8 cellular contexts compared by ENCODE assay signal in the genomic region with DNA sequence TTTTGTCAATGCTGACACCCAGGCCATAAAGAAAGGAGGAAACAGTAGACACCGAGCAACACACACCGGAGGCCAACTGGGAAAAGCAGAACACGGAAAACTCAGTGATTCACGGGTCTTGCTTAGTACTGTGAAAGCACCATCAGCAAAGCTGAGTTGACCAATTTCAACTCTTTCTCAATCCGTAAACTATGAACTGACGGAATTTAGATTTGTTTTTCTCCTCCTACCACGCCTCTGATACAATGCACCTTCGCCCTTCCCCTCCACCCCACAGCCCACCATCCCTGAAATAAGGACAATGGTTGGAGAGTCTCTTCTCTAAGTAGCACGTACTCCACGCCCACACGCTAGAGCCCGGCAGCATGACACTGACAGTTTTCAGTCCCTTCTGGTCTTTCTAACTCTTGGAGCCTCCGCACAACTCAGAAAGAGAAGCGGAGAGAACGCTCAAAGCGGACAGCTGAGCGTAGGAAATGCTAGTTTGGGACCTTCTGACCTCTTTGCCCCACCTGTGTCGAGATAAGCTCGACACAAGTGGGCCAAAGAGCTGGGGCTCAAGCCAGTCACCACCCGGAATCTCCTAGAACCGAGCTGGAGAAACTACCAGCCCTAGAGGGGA. TPM values are rescaled to one million over a fixed set of nuclear protein-coding genes. Genes with fewer than 3 reads are reported as not detected.
A peak's percentile ranks its signal among the peaks of the same experiment; 100 is the strongest.
DNase-seq lines count a peak whose midpoint lies in the region; ATAC-seq and TF ChIP-seq lines count a peak whose summit lies in the region.

No MANE protein-coding gene starts in this region.

- CTCF ChIA-PET in activated CD8-positive, alpha-beta memory T cell treated with anti-CD3 and anti-CD28 coated beads, Interleukin-2, amount 10 ng/mL, durations not matched to agents 7 days and 5 days (lab: Charles Lee): interaction anchor here (0.7 to 2.4 kb wide), 2 partner anchors 23 to 95 kb away, joined by 3 to 12 read pairs; no protein-coding TSS in a partner anchor

- H3K27me3 Mint-ChIP-seq in activated CD8-positive, alpha-beta memory T cell treated with anti-CD3 and anti-CD28 coated beads, Interleukin-2, amount 10 ng/mL, durations not matched to agents 7 days and 5 days: peaks cover 9% of the 10 kb centered on the region

- TF ChIP-seq POLR2A in erythroblast (IDR thresholded peaks at IDR 0.05; ENCODE audit: low read length): no peak

- H3K27ac Mint-ChIP-seq in activated CD8-positive, alpha-beta memory T cell treated with anti-CD3 and anti-CD28 coated beads, Interleukin-2, amount 10 ng/mL, durations not matched to agents 7 days and 5 days: peak overlapping the region; percentile 85

- DNase-seq in Ammon's horn (ENCODE audit: low spot score) (peak; percentile 57), NCI-H526 (lab: John Stamatoyannopoulos, UW) (peak; percentile 69 to 75), erythroblast (lab: John Stamatoyannopoulos, UW) (peak; percentile 79 to 85), myocyte (ENCODE audit: low read depth) (peak; percentile 52)
- peak; percentile 68 for DNase-seq in activated CD8-positive, alpha-beta memory T cell treated with anti-CD3 and anti-CD28 coated beads, Interleukin-2, amount 10 ng/mL, durations not matched to agents 7 days and 5 days
- DNase-seq in stimulated activated naive CD8-positive, alpha-beta T cell treated with anti-CD3 and anti-CD28 coated beads, Interleukin-15, Interleukin-2, amounts not matched to agents 100 U/mL and 50 U/mL, for 24 hours: peak; percentile 64

- H3K4me1 Mint-ChIP-seq in activated CD8-positive, alpha-beta memory T cell treated with anti-CD3 and anti-CD28 coated beads, Interleukin-2, amount 10 ng/mL, durations not matched to agents 7 days and 5 days: peaks cover 25% of the 10 kb centered on the region

- ATAC-seq in GM19025 (IDR thresholded peaks at IDR 0.05; ENCODE audit: low read depth, unreplicated experiment) (peak; percentile 30), HG03175 (IDR thresholded peaks at IDR 0.05; ENCODE audit: unreplicated experiment) (peak; percentile 52)
- ATAC-seq in activated CD8-positive, alpha-beta memory T cell treated with anti-CD3 and anti-CD28 coated beads, Interleukin-2, amount 10 ng/mL, durations not matched to agents 7 days and 5 days: peak; percentile 37
- ATAC-seq in stimulated activated naive CD8-positive, alpha-beta T cell treated with anti-CD3 and anti-CD28 coated beads, Interleukin-15, Interleukin-2, amounts not matched to agents 100 U/mL and 50 U/mL, for 24 hours: peak; percentile 47

- H3K4me3 Mint-ChIP-seq in activated CD8-positive, alpha-beta memory T cell treated with anti-CD3 and anti-CD28 coated beads, Interleukin-2, amount 10 ng/mL, durations not matched to agents 7 days and 5 days: peak overlapping the region; percentile 96

- H3K36me3 Mint-ChIP-seq in activated CD8-positive, alpha-beta memory T cell treated with anti-CD3 and anti-CD28 coated beads, Interleukin-2, amount 10 ng/mL, durations not matched to agents 7 days and 5 days: peaks cover 6% of the 10 kb centered on the region

- H3K9me3 Mint-ChIP-seq in activated CD8-positive, alpha-beta memory T cell treated with anti-CD3 and anti-CD28 coated beads, Interleukin-2, amount 10 ng/mL, durations not matched to agents 7 days and 5 days (ENCODE audit: low read depth): no peaks in the 10 kb centered on the region

RNA-seq across cellular contexts. Expression of a gene that starts 0.7 kb away (rescaled TPM):
- total RNA-seq in activated CD8-positive, alpha-beta memory T cell treated with anti-CD3 and anti-CD28 coated beads, Interleukin-2, amount 10 ng/mL, durations not matched to agents 7 days and 5 days: 10 to 100 TPM; 34.1 to 38.2 TPM
- 34.4 and 51.5 TPM in 2 replicates for total RNA-seq in myocyte
- 23.1 TPM for polyA plus RNA-seq in myocyte (2012)

Comparison
In these comparisons a context has a peak if more than half of its experiments do, and no peak if none do; other contexts are left out.
1. Peak in every context shown above with its lines: DNase-seq and ATAC-seq.